Comparison of ENCODE assay signal across 1 cellular context in genomic region chr1:203682401-203683383, GRCh38.
TF ChIP-seq lines count a peak whose summit lies in the region.

No MANE protein-coding gene starts in this region.

TF ChIP-seq in K562, 482 proteins besides CTCF, POLR2A, EP300 and RAD21 (continued from another document and continues in another):
- TF ChIP-seq, protein P1, sequence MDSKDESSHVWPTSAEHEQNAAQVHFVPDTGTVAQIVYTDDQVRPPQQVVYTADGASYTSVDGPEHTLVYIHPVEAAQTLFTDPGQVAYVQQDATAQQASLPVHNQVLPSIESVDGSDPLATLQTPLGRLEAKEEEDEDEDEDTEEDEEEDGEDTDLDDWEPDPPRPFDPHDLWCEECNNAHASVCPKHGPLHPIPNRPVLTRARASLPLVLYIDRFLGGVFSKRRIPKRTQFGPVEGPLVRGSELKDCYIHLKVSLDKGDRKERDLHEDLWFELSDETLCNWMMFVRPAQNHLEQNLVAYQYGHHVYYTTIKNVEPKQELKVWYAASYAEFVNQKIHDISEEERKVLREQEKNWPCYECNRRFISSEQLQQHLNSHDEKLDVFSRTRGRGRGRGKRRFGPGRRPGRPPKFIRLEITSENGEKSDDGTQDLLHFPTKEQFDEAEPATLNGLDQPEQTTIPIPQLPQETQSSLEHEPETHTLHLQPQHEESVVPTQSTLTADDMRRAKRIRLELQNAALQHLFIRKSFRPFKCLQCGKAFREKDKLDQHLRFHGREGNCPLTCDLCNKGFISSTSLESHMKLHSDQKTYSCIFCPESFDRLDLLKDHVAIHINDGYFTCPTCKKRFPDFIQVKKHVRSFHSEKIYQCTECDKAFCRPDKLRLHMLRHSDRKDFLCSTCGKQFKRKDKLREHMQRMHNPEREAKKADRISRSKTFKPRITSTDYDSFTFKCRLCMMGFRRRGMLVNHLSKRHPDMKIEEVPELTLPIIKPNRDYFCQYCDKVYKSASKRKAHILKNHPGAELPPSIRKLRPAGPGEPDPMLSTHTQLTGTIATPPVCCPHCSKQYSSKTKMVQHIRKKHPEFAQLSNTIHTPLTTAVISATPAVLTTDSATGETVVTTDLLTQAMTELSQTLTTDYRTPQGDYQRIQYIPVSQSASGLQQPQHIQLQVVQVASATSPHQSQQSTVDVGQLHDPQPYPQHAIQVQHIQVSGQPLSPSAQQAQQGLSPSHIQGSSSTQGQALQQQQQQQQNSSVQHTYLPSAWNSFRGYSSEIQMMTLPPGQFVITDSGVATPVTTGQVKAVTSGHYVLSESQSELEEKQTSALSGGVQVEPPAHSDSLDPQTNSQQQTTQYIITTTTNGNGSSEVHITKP (IDR thresholded peaks at IDR 0.05; ENCODE audit: partially characterized antibody), result no peak
- TF ChIP-seq, protein P2, sequence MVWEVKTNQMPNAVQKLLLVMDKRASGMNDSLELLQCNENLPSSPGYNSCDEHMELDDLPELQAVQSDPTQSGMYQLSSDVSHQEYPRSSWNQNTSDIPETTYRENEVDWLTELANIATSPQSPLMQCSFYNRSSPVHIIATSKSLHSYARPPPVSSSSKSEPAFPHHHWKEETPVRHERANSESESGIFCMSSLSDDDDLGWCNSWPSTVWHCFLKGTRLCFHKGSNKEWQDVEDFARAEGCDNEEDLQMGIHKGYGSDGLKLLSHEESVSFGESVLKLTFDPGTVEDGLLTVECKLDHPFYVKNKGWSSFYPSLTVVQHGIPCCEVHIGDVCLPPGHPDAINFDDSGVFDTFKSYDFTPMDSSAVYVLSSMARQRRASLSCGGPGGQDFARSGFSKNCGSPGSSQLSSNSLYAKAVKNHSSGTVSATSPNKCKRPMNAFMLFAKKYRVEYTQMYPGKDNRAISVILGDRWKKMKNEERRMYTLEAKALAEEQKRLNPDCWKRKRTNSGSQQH (CRISPR knock-in tag; IDR thresholded peaks at IDR 0.05), result no peak
- TF ChIP-seq MXI1 (IDR thresholded peaks at IDR 0.05; ENCODE audit: low read depth, low read length) (peak; percentile 83), MAFF (IDR thresholded peaks at IDR 0.05; ENCODE audit: low read length) (no peak), BMI1 (IDR thresholded peaks at IDR 0.05; ENCODE audit: low read length) (no peak), DMBX1 (CRISPR knock-in tag; IDR thresholded peaks at IDR 0.05; ENCODE audit: borderline replicate concordance) (peak; percentile 69), FOXJ3 (CRISPR knock-in tag; IDR thresholded peaks at IDR 0.05) (peak; percentile 88), ZBTB11 (CRISPR knock-in tag; IDR thresholded peaks at IDR 0.05) (peak in 2 of 3 experiments; percentile 89 to 98; a peak in 4 of 6 replicates), MBD2 (IDR thresholded peaks at IDR 0.05; ENCODE audit: borderline replicate concordance, low read depth) (0 out of 2 replicates have a peak, but pooled peaks have one; percentile 16), MIER1 (IDR thresholded peaks at IDR 0.05; ENCODE audit: low read depth) (peak; percentile 66; the same call in 1 of the 2 replicates), ZC3H4 (CRISPR knock-in tag; IDR thresholded peaks at IDR 0.05; ENCODE audit: borderline replicate concordance) (no peak), E2F8 (IDR thresholded peaks at IDR 0.05; ENCODE audit: low read depth, partially characterized antibody) (peak; percentile 57), RFX5 (IDR thresholded peaks at IDR 0.05; ENCODE audit: low read depth, low read length) (peak; percentile 81), TAF9B (IDR thresholded peaks at IDR 0.05; ENCODE audit: partially characterized antibody) (peak; percentile 20), EZH2 (IDR thresholded peaks at IDR 0.05; ENCODE audit: borderline replicate concordance, low read depth, low read length) (no peak), TRIM25 (IDR thresholded peaks at IDR 0.05; ENCODE audit: borderline replicate concordance) (no peak), FOXJ2 (tag; IDR thresholded peaks at IDR 0.05) (peak; percentile 71; the same call in 1 of the 2 replicates), PURB (CRISPR knock-in tag; IDR thresholded peaks at IDR 0.05; ENCODE audit: low read depth) (no peak), SAP30 (IDR thresholded peaks at IDR 0.05; ENCODE audit: borderline replicate concordance, insufficient read depth, low read depth, low read length, poor library complexity, severe bottlenecking) (no peak), ZNF143 (CRISPR knock-in tag; IDR thresholded peaks at IDR 0.05) (no peak), TSC22D4 (tag; IDR thresholded peaks at IDR 0.05) (no peak), THRA (IDR thresholded peaks at IDR 0.05) (no peak), ZNF133 (CRISPR knock-in tag; IDR thresholded peaks at IDR 0.05) (no peak), ZFP1 (CRISPR knock-in tag; IDR thresholded peaks at IDR 0.05) (no peak), PML (IDR thresholded peaks at IDR 0.05; ENCODE audit: low read length) (peak; percentile 31; the same call in 1 of the 2 replicates), JUND (IDR thresholded peaks at IDR 0.05; ENCODE audit: borderline replicate concordance, low read depth, low read length) (peak; percentile 21; the same call in 1 of the 2 replicates), JUND (tag; IDR thresholded peaks at IDR 0.05; ENCODE audit: borderline replicate concordance, low read depth, low read length) (no peak), CHD2 (IDR thresholded peaks at IDR 0.05; ENCODE audit: low read depth, low read length) (no peak), ZNF668 (CRISPR knock-in tag; IDR thresholded peaks at IDR 0.05) (peak; percentile 65; the same call in 1 of the 2 replicates), RBFOX2 (IDR thresholded peaks at IDR 0.05; ENCODE audit: low read depth, low read length) (no peak), KDM4B (IDR thresholded peaks at IDR 0.05; ENCODE audit: borderline replicate concordance in 2 of 2, low read depth in 1 of 2) (peak in 1 of 2 experiments; percentile 73; a peak in 1 of 4 replicates), ZNF644 (tag; IDR thresholded peaks at IDR 0.05; ENCODE audit: low read depth) (no peak; the same call in 1 of the 2 replicates), PHF20 (IDR thresholded peaks at IDR 0.05; ENCODE audit: partially characterized antibody) (peak; percentile 97), TAL1 (IDR thresholded peaks at IDR 0.05) (no peak), CXXC5 (CRISPR knock-in tag; IDR thresholded peaks at IDR 0.05) (peak; percentile 44; the same call in 1 of the 2 replicates), RBM34 (IDR thresholded peaks at IDR 0.05; ENCODE audit: borderline replicate concordance, insufficient read depth, low read length) (no peak), THAP7 (CRISPR knock-in tag; IDR thresholded peaks at IDR 0.05) (no peak), NRF1 (conservative IDR thresholded peaks at IDR 0.05 in 1 of 2, IDR thresholded peaks at IDR 0.05 in 1 of 2) (no peak), KAT2B (IDR thresholded peaks at IDR 0.05; ENCODE audit: low read depth, low read length) (no peak)
- TF ChIP-seq, protein P3, sequence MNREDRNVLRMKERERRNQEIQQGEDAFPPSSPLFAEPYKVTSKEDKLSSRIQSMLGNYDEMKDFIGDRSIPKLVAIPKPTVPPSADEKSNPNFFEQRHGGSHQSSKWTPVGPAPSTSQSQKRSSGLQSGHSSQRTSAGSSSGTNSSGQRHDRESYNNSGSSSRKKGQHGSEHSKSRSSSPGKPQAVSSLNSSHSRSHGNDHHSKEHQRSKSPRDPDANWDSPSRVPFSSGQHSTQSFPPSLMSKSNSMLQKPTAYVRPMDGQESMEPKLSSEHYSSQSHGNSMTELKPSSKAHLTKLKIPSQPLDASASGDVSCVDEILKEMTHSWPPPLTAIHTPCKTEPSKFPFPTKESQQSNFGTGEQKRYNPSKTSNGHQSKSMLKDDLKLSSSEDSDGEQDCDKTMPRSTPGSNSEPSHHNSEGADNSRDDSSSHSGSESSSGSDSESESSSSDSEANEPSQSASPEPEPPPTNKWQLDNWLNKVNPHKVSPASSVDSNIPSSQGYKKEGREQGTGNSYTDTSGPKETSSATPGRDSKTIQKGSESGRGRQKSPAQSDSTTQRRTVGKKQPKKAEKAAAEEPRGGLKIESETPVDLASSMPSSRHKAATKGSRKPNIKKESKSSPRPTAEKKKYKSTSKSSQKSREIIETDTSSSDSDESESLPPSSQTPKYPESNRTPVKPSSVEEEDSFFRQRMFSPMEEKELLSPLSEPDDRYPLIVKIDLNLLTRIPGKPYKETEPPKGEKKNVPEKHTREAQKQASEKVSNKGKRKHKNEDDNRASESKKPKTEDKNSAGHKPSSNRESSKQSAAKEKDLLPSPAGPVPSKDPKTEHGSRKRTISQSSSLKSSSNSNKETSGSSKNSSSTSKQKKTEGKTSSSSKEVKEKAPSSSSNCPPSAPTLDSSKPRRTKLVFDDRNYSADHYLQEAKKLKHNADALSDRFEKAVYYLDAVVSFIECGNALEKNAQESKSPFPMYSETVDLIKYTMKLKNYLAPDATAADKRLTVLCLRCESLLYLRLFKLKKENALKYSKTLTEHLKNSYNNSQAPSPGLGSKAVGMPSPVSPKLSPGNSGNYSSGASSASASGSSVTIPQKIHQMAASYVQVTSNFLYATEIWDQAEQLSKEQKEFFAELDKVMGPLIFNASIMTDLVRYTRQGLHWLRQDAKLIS (CRISPR knock-in tag; IDR thresholded peaks at IDR 0.05), result no peak
- TF ChIP-seq, protein P4, sequence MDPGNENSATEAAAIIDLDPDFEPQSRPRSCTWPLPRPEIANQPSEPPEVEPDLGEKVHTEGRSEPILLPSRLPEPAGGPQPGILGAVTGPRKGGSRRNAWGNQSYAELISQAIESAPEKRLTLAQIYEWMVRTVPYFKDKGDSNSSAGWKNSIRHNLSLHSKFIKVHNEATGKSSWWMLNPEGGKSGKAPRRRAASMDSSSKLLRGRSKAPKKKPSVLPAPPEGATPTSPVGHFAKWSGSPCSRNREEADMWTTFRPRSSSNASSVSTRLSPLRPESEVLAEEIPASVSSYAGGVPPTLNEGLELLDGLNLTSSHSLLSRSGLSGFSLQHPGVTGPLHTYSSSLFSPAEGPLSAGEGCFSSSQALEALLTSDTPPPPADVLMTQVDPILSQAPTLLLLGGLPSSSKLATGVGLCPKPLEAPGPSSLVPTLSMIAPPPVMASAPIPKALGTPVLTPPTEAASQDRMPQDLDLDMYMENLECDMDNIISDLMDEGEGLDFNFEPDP (CRISPR knock-in tag; IDR thresholded peaks at IDR 0.05), result no peak
